In genomic region chr3:10764314-10765051, GRCh38 we compare ENCODE assay signal across 26 cellular contexts. TPM values are rescaled to one million over a fixed set of nuclear protein-coding genes. Genes with fewer than 3 reads are reported as not detected.
DNase-seq lines count a peak whose midpoint lies in the region; ATAC-seq and TF ChIP-seq lines count a peak whose summit lies in the region.
"Had no signal": no experiment of that assay in that cellular context is flagged by ENCODE, and none has a peak within 500 bp of the region (broad histone marks: within the 10 kb centered on the region; RNA-seq: fewer than 3 reads in every experiment).

No MANE protein-coding gene starts in this region.

- H3K27ac ChIP-seq in gastrocnemius medialis, result no peak overlapping the region
- H3K27ac ChIP-seq in effector memory CD4-positive, alpha-beta T cell (ENCODE audit: insufficient read depth, low read length, poor library complexity, severe bottlenecking), result no peak overlapping the region
- H3K27ac ChIP-seq: cardiac muscle cell, gastroesophageal sphincter, KMS-11, left lung, neutrophil, SJCRH30 had no signal

- intact Hi-C loops in gastrocnemius medialis (cut with DNase I; ENCODE audit: low total_unique reads), result no loop called here

- in situ Hi-C loops in gastrocnemius medialis (cut with MboI; ENCODE audit: low sequenced_read_pairs in 4 of 4), result loop anchor here in 3 of 4 donors (25.0 kb wide), 2 partner anchors 298 to 573 kb away; no protein-coding TSS in a partner anchor

- TF ChIP-seq POLR2A in gastrocnemius medialis (IDR thresholded peaks at IDR 0.05), result no peak

- H3K4me3 ChIP-seq in gastrocnemius medialis, result no peak overlapping the region
- H3K4me3 ChIP-seq in effector memory CD4-positive, alpha-beta T cell (ENCODE audit: insufficient read depth, low read depth, low read length, poor library complexity, severe bottlenecking), result no peak overlapping the region
- H3K4me3 ChIP-seq: cardiac muscle cell, gastroesophageal sphincter, left lung, mucosa of descending colon, SJCRH30 had no signal

- H3K9me3 ChIP-seq in gastrocnemius medialis, result no peaks in the 10 kb centered on the region
- no peaks in the 10 kb centered on the region for H3K9me3 ChIP-seq in effector memory CD4-positive, alpha-beta T cell (ENCODE audit: control insufficient read depth, low read length)
- H3K9me3 ChIP-seq: gastroesophageal sphincter, left lung, mucosa of descending colon, neutrophil, SJCRH30 had no signal

- H3K36me3 ChIP-seq in gastrocnemius medialis, result no peaks in the 10 kb centered on the region
- H3K36me3 ChIP-seq in effector memory CD4-positive, alpha-beta T cell (ENCODE audit: control insufficient read depth, insufficient read depth, low read length), result no peaks in the 10 kb centered on the region
- H3K36me3 ChIP-seq: cardiac muscle cell, gastroesophageal sphincter, left lung, neutrophil, SJCRH30 had no signal

- H3K4me1 ChIP-seq in gastrocnemius medialis, result no peaks in the 10 kb centered on the region
- H3K4me1 ChIP-seq in effector memory CD4-positive, alpha-beta T cell (ENCODE audit: control insufficient read depth, insufficient read depth, low read length, poor library complexity, severe bottlenecking), result no peaks in the 10 kb centered on the region
- H3K4me1 ChIP-seq: gastroesophageal sphincter, left lung, SJCRH30 had no signal

- H3K27me3 ChIP-seq in gastrocnemius medialis, result peaks cover 8 to 16% (median 11%) of the 10 kb centered on the region in 3 donors
- H3K27me3 ChIP-seq in effector memory CD4-positive, alpha-beta T cell (replicated peaks; ENCODE audit: control insufficient read depth, insufficient read depth, low read length, poor library complexity, severe bottlenecking), result no peaks in the 10 kb centered on the region
- H3K27me3 ChIP-seq: cardiac muscle cell had no signal

- DNase-seq in ELF-1 (ENCODE audit: low read depth, low spot score), result peak; percentile 4
- DNase-seq in astrocyte of the hippocampus (ENCODE audit: low read depth, low spot score), result peak; percentile 17
- peak; percentile 20 for DNase-seq in inferior parietal cortex (ENCODE audit: extremely low spot score)
- DNase-seq in pons (ENCODE audit: low spot score), result peak; percentile 72
- DNase-seq in gastrocnemius medialis, result no peak
- DNase-seq in effector memory CD4-positive, alpha-beta T cell, result no peak
- DNase-seq: ACHN; activated CD4-positive, alpha-beta T cell treated with anti-CD3 and anti-CD28 coated beads, Interleukin-2, amount 10 ng/mL, durations not matched to agents 24 days and 14 days; activated effector memory CD4-positive, alpha-beta T cell treated with Interleukin-2 at 50 U/mL for 16 hours; activated naive CD8-positive, alpha-beta T cell treated with anti-CD3 and anti-CD28 coated beads, Interleukin-2, amount 50 U/mL, for 24 hours; left lung; mucosa of descending colon; NCI-H1092; NCI-H2029 treated with DMSO at 0.1 percent for 48 hours; NCI-H345; right cardiac atrium; SJCRH30; stimulated activated CD4-positive, alpha-beta T cell treated with anti-CD3 and anti-CD28 coated beads, Interleukin-12 subunit alpha, Interleukin-12 subunit beta, amount 100 ng/mL, for 4 hours had no signal

- no peak for ATAC-seq in GM21723 (IDR thresholded peaks at IDR 0.05; ENCODE audit: unreplicated experiment)
- no peak for ATAC-seq in gastrocnemius medialis
- ATAC-seq in HG03460 (IDR thresholded peaks at IDR 0.05; ENCODE audit: unreplicated experiment), result no peak
- ATAC-seq: activated naive CD8-positive, alpha-beta T cell treated with anti-CD3 and anti-CD28 coated beads, Interleukin-2, amount 50 U/mL, for 24 hours; esophagus mucosa; gastroesophageal sphincter; left lung; mucosa of descending colon; right cardiac atrium had no signal

- no peak for TF ChIP-seq CTCF in gastrocnemius medialis (IDR thresholded peaks at IDR 0.05 in 4 of 5, conservative IDR thresholded peaks at IDR 0.05 in 1 of 5)

RNA-seq across cellular contexts. Expression of gene SLC6A11, which starts 51.5 kb away (rescaled TPM):
- total RNA-seq in gastrocnemius medialis, result not detected
- total RNA-seq: activated CD4-positive, alpha-beta T cell treated with anti-CD3 and anti-CD28 coated beads, Interleukin-2, amount 10 ng/mL, durations not matched to agents 24 days and 14 days; dermis microvascular lymphatic vessel endothelial cell; right cardiac atrium; SJCRH30 had no signal

Comparison
In these comparisons a context has a peak if more than half of its experiments do, and no peak if none do; other contexts are left out.
1. DNase-seq: peak in ELF-1 (single experiment), astrocyte of the hippocampus (single experiment), inferior parietal cortex (single experiment) and pons (single experiment); none in gastrocnemius medialis (0 of 2) and effector memory CD4-positive, alpha-beta T cell (0 of 3).